1 cellular context compared by ENCODE assay signal in the genomic region with DNA sequence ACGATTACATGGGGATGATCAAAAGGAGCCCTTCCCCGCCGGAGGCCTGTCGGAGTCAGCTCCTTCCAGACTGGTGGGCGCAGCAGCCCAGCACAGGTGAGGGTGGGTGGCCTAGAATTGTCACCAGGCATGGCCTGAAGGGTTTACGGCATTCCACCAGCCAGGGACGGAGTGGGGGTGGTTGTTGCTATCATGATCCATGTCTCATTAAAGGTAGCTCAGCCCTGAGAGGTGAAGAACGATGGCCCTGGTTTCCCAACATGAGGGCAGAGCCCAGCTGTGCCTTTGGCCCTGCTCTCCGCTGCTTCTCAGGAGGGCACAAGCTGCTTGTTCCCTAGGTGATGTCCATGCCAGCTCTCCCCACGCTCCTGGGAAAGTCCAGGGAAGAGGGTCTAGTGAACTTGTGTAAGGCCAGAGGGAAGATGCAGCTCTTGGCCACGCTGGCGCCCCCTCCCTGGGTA.
TF ChIP-seq lines count a peak whose summit lies in the region.

No MANE protein-coding gene starts in this region.

TF ChIP-seq in SK-N-SH treated with all-trans-retinoic acid at 6 μM for 48 hours, 23 proteins besides CTCF, POLR2A, EP300 and RAD21 (continued from another document):
- TF ChIP-seq, protein P1, sequence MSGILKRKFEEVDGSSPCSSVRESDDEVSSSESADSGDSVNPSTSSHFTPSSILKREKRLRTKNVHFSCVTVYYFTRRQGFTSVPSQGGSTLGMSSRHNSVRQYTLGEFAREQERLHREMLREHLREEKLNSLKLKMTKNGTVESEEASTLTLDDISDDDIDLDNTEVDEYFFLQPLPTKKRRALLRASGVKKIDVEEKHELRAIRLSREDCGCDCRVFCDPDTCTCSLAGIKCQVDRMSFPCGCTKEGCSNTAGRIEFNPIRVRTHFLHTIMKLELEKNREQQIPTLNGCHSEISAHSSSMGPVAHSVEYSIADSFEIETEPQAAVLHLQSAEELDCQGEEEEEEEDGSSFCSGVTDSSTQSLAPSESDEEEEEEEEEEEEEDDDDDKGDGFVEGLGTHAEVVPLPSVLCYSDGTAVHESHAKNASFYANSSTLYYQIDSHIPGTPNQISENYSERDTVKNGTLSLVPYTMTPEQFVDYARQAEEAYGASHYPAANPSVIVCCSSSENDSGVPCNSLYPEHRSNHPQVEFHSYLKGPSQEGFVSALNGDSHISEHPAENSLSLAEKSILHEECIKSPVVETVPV (CRISPR knock-in tag; IDR thresholded peaks at IDR 0.05): no peak
- no peak for TF ChIP-seq ARNTL (CRISPR knock-in tag; IDR thresholded peaks at IDR 0.05; ENCODE audit: borderline replicate concordance, low read depth)
- TF ChIP-seq ZFP3 (CRISPR knock-in tag; IDR thresholded peaks at IDR 0.05): no peak
- TF ChIP-seq ISL1 (CRISPR knock-in tag; IDR thresholded peaks at IDR 0.05): no peak
- TF ChIP-seq ZNF70 (CRISPR knock-in tag; IDR thresholded peaks at IDR 0.05): no peak
- TF ChIP-seq CSDC2 (CRISPR knock-in tag; IDR thresholded peaks at IDR 0.05): no peak
- TF ChIP-seq BACH2 (CRISPR knock-in tag; IDR thresholded peaks at IDR 0.05; ENCODE audit: borderline replicate concordance): no peak
- TF ChIP-seq ZNF565 (CRISPR knock-in tag; conservative IDR thresholded peaks at IDR 0.05; ENCODE audit: low read depth): no peak
- TF ChIP-seq TCF4 (CRISPR knock-in tag; IDR thresholded peaks at IDR 0.05; ENCODE audit: borderline replicate concordance): no peak
- TF ChIP-seq PPARA (CRISPR knock-in tag; IDR thresholded peaks at IDR 0.05; ENCODE audit: borderline replicate concordance): no peak
- no peak for TF ChIP-seq TOX (CRISPR knock-in tag; IDR thresholded peaks at IDR 0.05; ENCODE audit: borderline replicate concordance)
- TF ChIP-seq ZFP30 (CRISPR knock-in tag; IDR thresholded peaks at IDR 0.05): no peak
- no peak for TF ChIP-seq GLIS3 (CRISPR knock-in tag; IDR thresholded peaks at IDR 0.05)
- TF ChIP-seq OSR1 (CRISPR knock-in tag; IDR thresholded peaks at IDR 0.05): no peak
- no peak for TF ChIP-seq ZC3H10 (CRISPR knock-in tag; IDR thresholded peaks at IDR 0.05)
- TF ChIP-seq, protein P2, sequence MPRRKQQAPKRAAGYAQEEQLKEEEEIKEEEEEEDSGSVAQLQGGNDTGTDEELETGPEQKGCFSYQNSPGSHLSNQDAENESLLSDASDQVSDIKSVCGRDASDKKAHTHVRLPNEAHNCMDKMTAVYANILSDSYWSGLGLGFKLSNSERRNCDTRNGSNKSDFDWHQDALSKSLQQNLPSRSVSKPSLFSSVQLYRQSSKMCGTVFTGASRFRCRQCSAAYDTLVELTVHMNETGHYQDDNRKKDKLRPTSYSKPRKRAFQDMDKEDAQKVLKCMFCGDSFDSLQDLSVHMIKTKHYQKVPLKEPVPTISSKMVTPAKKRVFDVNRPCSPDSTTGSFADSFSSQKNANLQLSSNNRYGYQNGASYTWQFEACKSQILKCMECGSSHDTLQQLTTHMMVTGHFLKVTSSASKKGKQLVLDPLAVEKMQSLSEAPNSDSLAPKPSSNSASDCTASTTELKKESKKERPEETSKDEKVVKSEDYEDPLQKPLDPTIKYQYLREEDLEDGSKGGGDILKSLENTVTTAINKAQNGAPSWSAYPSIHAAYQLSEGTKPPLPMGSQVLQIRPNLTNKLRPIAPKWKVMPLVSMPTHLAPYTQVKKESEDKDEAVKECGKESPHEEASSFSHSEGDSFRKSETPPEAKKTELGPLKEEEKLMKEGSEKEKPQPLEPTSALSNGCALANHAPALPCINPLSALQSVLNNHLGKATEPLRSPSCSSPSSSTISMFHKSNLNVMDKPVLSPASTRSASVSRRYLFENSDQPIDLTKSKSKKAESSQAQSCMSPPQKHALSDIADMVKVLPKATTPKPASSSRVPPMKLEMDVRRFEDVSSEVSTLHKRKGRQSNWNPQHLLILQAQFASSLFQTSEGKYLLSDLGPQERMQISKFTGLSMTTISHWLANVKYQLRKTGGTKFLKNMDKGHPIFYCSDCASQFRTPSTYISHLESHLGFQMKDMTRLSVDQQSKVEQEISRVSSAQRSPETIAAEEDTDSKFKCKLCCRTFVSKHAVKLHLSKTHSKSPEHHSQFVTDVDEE (CRISPR knock-in tag; IDR thresholded peaks at IDR 0.05): no peak
- TF ChIP-seq, protein P3, sequence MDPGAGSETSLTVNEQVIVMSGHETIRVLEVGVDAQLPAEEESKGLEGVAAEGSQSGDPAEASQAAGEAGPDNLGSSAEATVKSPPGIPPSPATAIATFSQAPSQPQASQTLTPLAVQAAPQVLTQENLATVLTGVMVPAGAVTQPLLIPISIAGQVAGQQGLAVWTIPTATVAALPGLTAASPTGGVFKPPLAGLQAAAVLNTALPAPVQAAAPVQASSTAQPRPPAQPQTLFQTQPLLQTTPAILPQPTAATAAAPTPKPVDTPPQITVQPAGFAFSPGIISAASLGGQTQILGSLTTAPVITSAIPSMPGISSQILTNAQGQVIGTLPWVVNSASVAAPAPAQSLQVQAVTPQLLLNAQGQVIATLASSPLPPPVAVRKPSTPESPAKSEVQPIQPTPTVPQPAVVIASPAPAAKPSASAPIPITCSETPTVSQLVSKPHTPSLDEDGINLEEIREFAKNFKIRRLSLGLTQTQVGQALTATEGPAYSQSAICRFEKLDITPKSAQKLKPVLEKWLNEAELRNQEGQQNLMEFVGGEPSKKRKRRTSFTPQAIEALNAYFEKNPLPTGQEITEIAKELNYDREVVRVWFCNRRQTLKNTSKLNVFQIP (CRISPR knock-in tag; IDR thresholded peaks at IDR 0.05; ENCODE audit: borderline replicate concordance, low read depth): no peak
